8 cellular contexts compared by ENCODE assay signal in genomic region chr12:111596985-111597730, GRCh38. TPM values are rescaled to one million over a fixed set of nuclear protein-coding genes. Genes with fewer than 3 reads are reported as not detected.
A peak's percentile ranks its signal among the peaks of the same experiment; 100 is the strongest.
DNase-seq lines count a peak whose midpoint lies in the region; ATAC-seq and TF ChIP-seq lines count a peak whose summit lies in the region.

No MANE protein-coding gene starts in this region.

- H2AFZ ChIP-seq in SK-N-SH (ENCODE audit: low read depth) (no peak overlapping the region), mammary epithelial cell (ENCODE audit: low read depth, low read length) (peak overlapping the region; percentile 86)

- H3K9ac ChIP-seq in SK-N-SH: peak overlapping the region; percentile 93
- H3K9ac ChIP-seq in mammary epithelial cell (ENCODE audit: insufficient read depth, low read length): peak overlapping the region; percentile 85

- in situ Hi-C loops in mammary epithelial cell (cut with MboI; ENCODE audit: low sequenced_read_pairs in 2 of 2): no loop called here

- peaks cover 40% of the 10 kb centered on the region for H3F3A ChIP-seq in SK-N-SH (replicated peaks; ENCODE audit: insufficient read depth)

- dilution Hi-C loops in mammary epithelial cell (cut with HindIII; ENCODE audit: low sequenced_read_pairs): no loop called here

- H3K9me3 ChIP-seq in SK-N-SH: no peaks in the 10 kb centered on the region
- H3K9me3 ChIP-seq in mammary epithelial cell (replicated peaks; ENCODE audit: insufficient read depth, low read length): no peaks in the 10 kb centered on the region
- no peaks in the 10 kb centered on the region for H3K9me3 ChIP-seq in iPS-18c (ENCODE audit: control insufficient read depth, insufficient read depth, low read length)

- H4K20me1 ChIP-seq in SK-N-SH (ENCODE audit: insufficient read depth) (peaks cover 61% of the 10 kb centered on the region), mammary epithelial cell (ENCODE audit: insufficient read depth, low read length) (no peaks in the 10 kb centered on the region)

- CTCF ChIA-PET in SK-N-SH (lab: Yijun Ruan, JAX) (interaction anchor here (1.0 kb wide), 1 partner anchor 200 kb away, joined by 3 read pairs; no protein-coding TSS in a partner anchor), mammary epithelial cell (lab: Charles Lee; ENCODE audit: low non-redundant PET) (no interaction called here)

- H3K79me2 ChIP-seq in SK-N-SH (ENCODE audit: insufficient read depth): peaks cover 73% of the 10 kb centered on the region
- peaks cover 79% of the 10 kb centered on the region for H3K79me2 ChIP-seq in mammary epithelial cell (ENCODE audit: insufficient read depth, low read length)

- H3K4me3 ChIP-seq in SK-N-SH (ENCODE audit: low read depth in 2 of 2, low read length in 1 of 2) (peak overlapping the region; percentile 81 to 95), mammary epithelial cell (replicated peaks in 1 of 3; ENCODE audit: insufficient read depth in 1 of 3, low read depth in 2 of 3, low read length in 3 of 3) (peak overlapping the region; percentile 93 to 99 (median 96)), iPS-18c (ENCODE audit: insufficient read depth, low read depth, low read length) (peak overlapping the region; percentile 97)

- H3K4me1 ChIP-seq in SK-N-SH (ENCODE audit: control insufficient read depth in 1 of 2, insufficient read depth in 2 of 2, low read depth in 1 of 2, low read length in 1 of 2): peaks cover 8 to 16% of the 10 kb centered on the region in 2 experiments; a peak in 3 of 4 replicates
- peaks cover 9% of the 10 kb centered on the region for H3K4me1 ChIP-seq in mammary epithelial cell (ENCODE audit: insufficient read depth, low read length)

- H3K9me2 ChIP-seq in SK-N-SH: no peaks in the 10 kb centered on the region

- no peak for TF ChIP-seq CTCF in SK-N-SH (IDR thresholded peaks at IDR 0.05)
- TF ChIP-seq CTCF in mammary epithelial cell (conservative IDR thresholded peaks at IDR 0.05 in 1 of 2, IDR thresholded peaks at IDR 0.05 in 1 of 2; ENCODE audit: extremely low read depth in 1 of 2, insufficient read depth in 1 of 2, low read depth in 1 of 2, low read length in 2 of 2): no peak

- POLR2A ChIA-PET in SK-N-SH (lab: Yijun Ruan, JAX): interaction anchor here (0.6 kb wide), 1 partner anchor 95 kb away, joined by 3 read pairs; no protein-coding TSS in a partner anchor

- H3K27ac ChIP-seq in SK-N-SH (ENCODE audit: low read depth in 2 of 2, low read length in 1 of 2): peak overlapping the region; percentile 74 to 98
- H3K27ac ChIP-seq in mammary epithelial cell (ENCODE audit: insufficient read depth, low read depth, low read length): peak overlapping the region; percentile 53

- peaks cover 0 to 9% of the 10 kb centered on the region in 2 experiments for H3K36me3 ChIP-seq in SK-N-SH (replicated peaks in 1 of 2; ENCODE audit: control insufficient read depth in 1 of 2, insufficient read depth in 2 of 2, low read length in 1 of 2)
- H3K36me3 ChIP-seq in mammary epithelial cell (ENCODE audit: insufficient read depth, low read length): no peaks in the 10 kb centered on the region

- DNase-seq in EH (ENCODE audit: low read depth): peak; percentile 78
- peak; percentile 70 for DNase-seq in LHCN-M2 (ENCODE audit: low read depth)
- DNase-seq in SK-N-SH: peak; percentile 64
- peak; percentile 67 for DNase-seq in mammary epithelial cell
- peak; percentile 65 for DNase-seq in sciatic nerve (ENCODE audit: low spot score)
- no peak for DNase-seq in activated CD4-positive, CD25-positive, alpha-beta regulatory T cell (lab: John Stamatoyannopoulos, UW)

- TSS peak; percentile 34 for BruUV-seq in mammary epithelial cell (replicated peaks; lab: Mats Ljungman, UMichigan)

- WGBS in SK-N-SH (ENCODE audit: low lambda C conversion rate): 4% methylated on average over 16 of the region's 27 CpGs
- WGBS in mammary epithelial cell (ENCODE audit: low coverage, missing lambda C conversion rate): 2% methylated on average over 20 of the region's 27 CpGs

- H3K4me2 ChIP-seq in SK-N-SH (peak overlapping the region; percentile 83), mammary epithelial cell (ENCODE audit: insufficient read depth, low read depth, low read length) (peak overlapping the region; percentile 97)

- TF ChIP-seq RAD21 in SK-N-SH (IDR thresholded peaks at IDR 0.05; ENCODE audit: low read length): no peak

- intact Hi-C loops in mammary epithelial cell (cut with micrococcal nuclease) (loop anchor here (2.0 to 5.0 kb wide), 2 partner anchors 26 to 90 kb away; partner anchors contain the start of genes ACAD10 and BRAP), sciatic nerve (cut with DNase I) (no loop called here)

- H3K27me3 ChIP-seq in SK-N-SH (ENCODE audit: insufficient read depth) (no peaks in the 10 kb centered on the region), mammary epithelial cell (ENCODE audit: insufficient read depth, low read length) (no peaks in the 10 kb centered on the region)

- TF ChIP-seq EP300 in SK-N-SH (IDR thresholded peaks at IDR 0.05; ENCODE audit: borderline replicate concordance in 1 of 2, low read depth in 1 of 2, low read length in 1 of 2): no peak

- ATAC-seq in sciatic nerve (peak; percentile 35), GM18861 (IDR thresholded peaks at IDR 0.05; ENCODE audit: unreplicated experiment) (no peak)

TF ChIP-seq in SK-N-SH, 30 proteins besides CTCF, POLR2A, EP300 and RAD21:
- TF ChIP-seq MAX (IDR thresholded peaks at IDR 0.05; ENCODE audit: low read depth): peak; percentile 30; the same call in 1 of the 2 replicates
- 0 out of 2 replicates have a peak, but pooled peaks have one; percentile 34 for TF ChIP-seq SIN3A (IDR thresholded peaks at IDR 0.05; ENCODE audit: borderline replicate concordance, low read depth, low read length)
- TF ChIP-seq SMC3 (IDR thresholded peaks at IDR 0.05; ENCODE audit: low read depth, low read length): no peak
- no peak for TF ChIP-seq REST (IDR thresholded peaks at IDR 0.05; ENCODE audit: low read depth, low read length)
- no peak for TF ChIP-seq EZH2phosphoT487 (IDR thresholded peaks at IDR 0.05; ENCODE audit: borderline replicate concordance, low read depth)
- TF ChIP-seq ELF1 (IDR thresholded peaks at IDR 0.05): no peak
- TF ChIP-seq TAF1 (IDR thresholded peaks at IDR 0.05; ENCODE audit: borderline replicate concordance, low read depth, low read length): peak; percentile 14; the same call in 1 of the 2 replicates
- peak; percentile 52 for TF ChIP-seq MXI1 (IDR thresholded peaks at IDR 0.05; ENCODE audit: low read depth, low read length)
- TF ChIP-seq GABPA (IDR thresholded peaks at IDR 0.05; ENCODE audit: low read depth): no peak
- TF ChIP-seq RFX5 (IDR thresholded peaks at IDR 0.05; ENCODE audit: low read length): no peak; the same call in 1 of the 2 replicates
- no peak for TF ChIP-seq RCOR1 (IDR thresholded peaks at IDR 0.05; ENCODE audit: low read length)
- TF ChIP-seq FOXJ3 (CRISPR knock-in tag; IDR thresholded peaks at IDR 0.05): no peak

RNA-seq across cellular contexts. Expression of gene ATXN2, which starts 2.0 kb away (rescaled TPM):
- 15.5 and 21.5 TPM in 2 replicates for total RNA-seq in LHCN-M2 (2014; rRNA removed)
- 31.8 TPM for polyA plus RNA-seq in LHCN-M2 (2012)
- 22.8 and 35.7 TPM in 2 replicates for polyA plus RNA-seq in SK-N-SH (2012; rRNA removed)
- 25.2 and 31.2 TPM in 2 replicates for polyA plus RNA-seq in SK-N-SH (2012; cell fraction: cytosol; rRNA removed)
- 114 and 133 TPM in 2 replicates for polyA plus RNA-seq in SK-N-SH (2012; cell fraction: nucleus; rRNA removed)
- total RNA-seq in mammary epithelial cell: 10 to 100 TPM; 37.5 to 69.8 TPM
- polyA plus RNA-seq in mammary epithelial cell: 23.4 TPM
- 68.9 TPM for polyA minus RNA-seq in mammary epithelial cell
- total RNA-seq in sciatic nerve: 105 TPM

Comparison
In these comparisons a context has a peak if more than half of its experiments do, and no peak if none do; other contexts are left out.
1. DNase-seq: peak in EH (single experiment), LHCN-M2 (single experiment), SK-N-SH (single experiment), mammary epithelial cell (single experiment) and sciatic nerve (single experiment); none in activated CD4-positive, CD25-positive, alpha-beta regulatory T cell (0 of 4).
2. Peak in every context shown above with its lines, with median percentiles within 50 percentile points of each other: H3K4me3 ChIP-seq.